Comparison of ENCODE assay signal across 21 cellular contexts in the genomic region with DNA sequence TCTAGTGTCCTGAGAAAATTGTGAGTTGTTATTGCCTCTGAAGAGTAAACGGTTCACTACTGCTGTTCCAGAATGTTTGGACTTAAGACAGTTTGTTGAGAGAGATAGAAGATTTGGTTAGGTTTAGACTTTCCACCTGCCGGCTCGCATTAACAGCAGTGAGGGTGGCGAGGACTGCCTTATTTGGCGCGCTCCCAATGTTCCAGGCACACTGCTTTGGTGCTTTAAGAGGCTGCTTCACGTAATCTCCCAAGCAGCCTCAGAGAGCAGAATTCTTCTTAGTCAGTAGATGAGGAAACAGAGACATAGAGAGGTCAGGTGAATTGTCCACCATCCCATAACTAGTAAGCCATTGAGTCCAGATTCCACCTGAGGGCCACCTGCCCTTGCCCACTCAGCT.
"Had no signal": no experiment of that assay in that cellular context is flagged by ENCODE, and none has a peak within 500 bp of the region (broad histone marks: within the 10 kb centered on the region; RNA-seq: fewer than 3 reads in every experiment).

No MANE protein-coding gene starts in this region.

- H3K4me3 ChIP-seq: body of pancreas, mucosa of descending colon, spleen, tibial nerve had no signal

- H3K27me3 ChIP-seq: body of pancreas, foreskin keratinocyte, spleen, tibial nerve had no signal

- DNase-seq: activated CD4-positive, alpha-beta memory T cell treated with anti-CD3 and anti-CD28 coated beads for 36 hours; activated CD4-positive, alpha-beta T cell treated with anti-CD3 and anti-CD28 coated beads for 48 hours; activated effector memory CD4-positive, alpha-beta T cell treated with Interleukin-2 at 50 U/mL for 16 hours; activated naive CD4-positive, alpha-beta T cell treated with anti-CD3 and anti-CD28 coated beads, Interleukin-2, amount 50 U/mL, for 16 hours; activated T-cell treated with anti-CD3 and anti-CD28 coated beads, Interleukin-2, amount 50 U/mL, for 48 hours; body of pancreas; caudate nucleus; dermis blood vessel endothelial cell; effector CD8-positive, alpha-beta T cell; foreskin keratinocyte; kidney glomerular epithelial cell; mesenchymal stem cell; mucosa of descending colon; naive B cell; spleen; stimulated activated CD4-positive, alpha-beta T cell treated with anti-CD3 and anti-CD28 coated beads, Interleukin-4, amount 100 ng/mL, for 1 hour; stimulated activated naive CD8-positive, alpha-beta T cell treated with anti-CD3 and anti-CD28 coated beads, Interleukin-15, Interleukin-2, amounts not matched to agents 100 U/mL and 50 U/mL, for 24 hours; T-helper 2 cell had no signal

- H3K4me3 Mint-ChIP-seq: activated CD4-positive, alpha-beta memory T cell treated with anti-CD3 and anti-CD28 coated beads for 36 hours; naive B cell; neural crest cell had no signal

- H3K27ac Mint-ChIP-seq: activated CD4-positive, alpha-beta memory T cell treated with anti-CD3 and anti-CD28 coated beads for 36 hours; naive B cell; progenitor cell of endocrine pancreas had no signal

- H3K27me3 Mint-ChIP-seq: activated CD4-positive, alpha-beta memory T cell treated with anti-CD3 and anti-CD28 coated beads for 36 hours; naive B cell; progenitor cell of endocrine pancreas had no signal

- ATAC-seq: body of pancreas; foreskin keratinocyte; mucosa of descending colon; stimulated activated naive CD8-positive, alpha-beta T cell treated with anti-CD3 and anti-CD28 coated beads, Interleukin-15, Interleukin-2, amounts not matched to agents 100 U/mL and 50 U/mL, for 24 hours had no signal

- H3K9me3 ChIP-seq: body of pancreas, mucosa of descending colon, spleen, tibial nerve had no signal

- H3K4me1 ChIP-seq: body of pancreas, foreskin keratinocyte, tibial nerve had no signal

- H3K9me3 Mint-ChIP-seq: activated CD4-positive, alpha-beta memory T cell treated with anti-CD3 and anti-CD28 coated beads for 36 hours; naive B cell; neural crest cell had no signal

- H3K27ac ChIP-seq: body of pancreas, foreskin keratinocyte, spleen, tibial nerve had no signal
